Comparison of ENCODE assay signal across 10 cellular contexts in the genomic region with DNA sequence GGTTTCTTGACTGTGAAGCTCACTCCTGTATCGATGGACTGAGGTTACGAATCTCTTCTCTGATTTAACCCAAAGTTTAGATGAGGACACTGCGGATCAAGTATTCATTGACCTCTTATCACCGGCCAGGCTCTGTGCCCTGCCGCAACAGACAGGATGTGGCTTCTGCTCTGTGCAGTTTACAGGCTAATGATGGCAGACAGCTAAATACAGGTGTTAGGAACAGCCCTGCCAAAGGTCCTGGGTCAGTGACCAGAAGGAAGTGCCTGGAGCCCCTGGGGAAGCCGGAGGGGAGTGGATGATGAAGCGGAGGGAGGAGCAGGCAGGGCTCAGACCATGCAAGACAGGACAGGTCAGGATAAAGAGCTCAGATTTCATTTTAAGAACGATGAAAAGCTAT. TPM values are rescaled to one million over a fixed set of nuclear protein-coding genes. Genes with fewer than 3 reads are reported as not detected.
DNase-seq lines count a peak whose midpoint lies in the region; ATAC-seq and TF ChIP-seq lines count a peak whose summit lies in the region.
"Had no signal": no experiment of that assay in that cellular context is flagged by ENCODE, and none has a peak within 500 bp of the region (broad histone marks: within the 10 kb centered on the region; RNA-seq: fewer than 3 reads in every experiment).

No MANE protein-coding gene starts in this region.

- H3K4me3 ChIP-seq in NB4 (ENCODE audit: low read depth, low read length) = no peak overlapping the region
- H3K4me3 ChIP-seq: neural progenitor cell had no signal

- peak; percentile 63 for DNase-seq in NB4 (ENCODE audit: low read depth)
- peak; percentile 59 for DNase-seq in mesenteric fat pad (ENCODE audit: low spot score)
- no peak for DNase-seq in NCI-H1694 treated with DMSO at 0.1 percent for 48 hours (lab: John Stamatoyannopoulos, UW)
- no peak for DNase-seq in activated CD4-positive, alpha-beta T cell treated with anti-CD3 and anti-CD28 coated beads, Interleukin-2, amount 50 U/mL, for 1 hour
- no peak for DNase-seq in DMS53 (lab: John Stamatoyannopoulos, UW)
- no peak for DNase-seq in erythroblast (lab: John Stamatoyannopoulos, UW)
- DNase-seq: foreskin fibroblast had no signal

- ATAC-seq in GM18870 (IDR thresholded peaks at IDR 0.05; ENCODE audit: unreplicated experiment) = peak; percentile 64
- ATAC-seq in HG02642 (IDR thresholded peaks at IDR 0.05; ENCODE audit: poor library complexity, unreplicated experiment) = peak; percentile 51

- TF ChIP-seq CTCF in NB4 (IDR thresholded peaks at IDR 0.05; ENCODE audit: low read depth, low read length) = no peak

- TF ChIP-seq POLR2A in NB4 (IDR thresholded peaks at IDR 0.05; ENCODE audit: extremely low read depth, insufficient read length) (no peak), erythroblast (IDR thresholded peaks at IDR 0.05; ENCODE audit: low read length) (no peak)

RNA-seq across cellular contexts. Expression of a gene that starts 44.4 kb away (rescaled TPM):
- 57.7 TPM for total RNA-seq in mesenteric fat pad

Comparison
In these comparisons a context has a peak if more than half of its experiments do, and no peak if none do; other contexts are left out.
1. DNase-seq: peak in NB4 (single experiment) and mesenteric fat pad (single experiment); none in NCI-H1694 treated with DMSO at 0.1 percent for 48 hours (single experiment), activated CD4-positive, alpha-beta T cell treated with anti-CD3 and anti-CD28 coated beads, Interleukin-2, amount 50 U/mL, for 1 hour (single experiment), DMS53 (single experiment) and erythroblast (0 of 2).